ENCODE assay signal across 21 cellular contexts in genomic region chr4:185564355-185564754, GRCh38. TPM values are rescaled to one million over a fixed set of nuclear protein-coding genes. Genes with fewer than 3 reads are reported as not detected.
"Had no signal": no experiment of that assay in that cellular context is flagged by ENCODE, and none has a peak within 500 bp of the region (broad histone marks: within the 10 kb centered on the region; RNA-seq: fewer than 3 reads in every experiment).

No MANE protein-coding gene starts in this region.

- H3K9me3 ChIP-seq: MG63, SJSA1 had no signal

- H3K4me3 ChIP-seq: MG63, SJSA1, SK-N-MC had no signal

- H3K36me3 ChIP-seq: MG63, SJSA1 had no signal

- H3K27me3 ChIP-seq: MG63, SJSA1 had no signal

- DNase-seq: Karpas-422, KG1, MG63, NCI-H1092, NCI-H1105 treated with DMSO at 0.1 percent for 48 hours, NCI-H1417 treated with DMSO at 0.1 percent for 48 hours, NCI-H146, NCI-H1694 treated with DMSO at 0.1 percent for 48 hours, NCI-H1930, NCI-H2081, NCI-H2107, NCI-H2227 treated with DMSO at 0.1 percent for 48 hours, NCI-H524, NCI-H526 treated with DMSO at 0.1 percent for 48 hours, NCI-H748 treated with DMSO at 0.1 percent for 48 hours, Right ventricle myocardium superior, RPMI8226, SIG-M5 had no signal

- H3K27ac ChIP-seq: SJSA1, SK-N-MC had no signal

RNA-seq across cellular contexts. Expression of gene PDLIM3, which starts 29.0 kb away (rescaled TPM):
- total RNA-seq: HT-29 had no signal
